7 cellular contexts compared by ENCODE assay signal in genomic region chr6:135351635-135352034, GRCh38.
"Had no signal": no experiment of that assay in that cellular context is flagged by ENCODE, and none has a peak within 500 bp of the region (broad histone marks: within the 10 kb centered on the region; RNA-seq: fewer than 3 reads in every experiment).

No MANE protein-coding gene starts in this region.

- DNase-seq: GM23248, H9, HCEC 1CT, KG1 had no signal

- FAIRE-seq: H1, H54, HTR-8/SVneo had no signal

- H2AFZ ChIP-seq: GM23248 had no signal

- H3K4me3 ChIP-seq: GM23248 had no signal

- H3K27ac ChIP-seq: GM23248 had no signal

- H3K9ac ChIP-seq: GM23248 had no signal
